8 cellular contexts compared by ENCODE assay signal in genomic region chr2:85826990-85827878, GRCh38.
DNase-seq lines count a peak whose midpoint lies in the region; ATAC-seq and TF ChIP-seq lines count a peak whose summit lies in the region.

No MANE protein-coding gene starts in this region.

- TF ChIP-seq RAD21 in liver (IDR thresholded peaks at IDR 0.05): peak; percentile 90 to 95

- ATAC-seq in HG03175 (IDR thresholded peaks at IDR 0.05; ENCODE audit: unreplicated experiment) (peak; percentile 79), GM18519 (IDR thresholded peaks at IDR 0.05; ENCODE audit: low FRiP score, unreplicated experiment) (no peak)

- 28% methylated on average over 20 of the region's 20 CpGs for WGBS in liver

- no peaks in the 10 kb centered on the region for H3K27me3 ChIP-seq in liver (ENCODE audit: control insufficient read depth in 4 of 4, insufficient read depth in 4 of 4, low read length in 3 of 4)

- TF ChIP-seq CTCF in GM12873 (IDR thresholded peaks at IDR 0.05; ENCODE audit: insufficient read depth, low read depth, low read length, missing control alignments) (peak; percentile 91), choroid plexus epithelial cell (conservative IDR thresholded peaks at IDR 0.05; ENCODE audit: low read depth, low read length) (peak; percentile 88), liver (IDR thresholded peaks at IDR 0.05; ENCODE audit: low read depth, low read length, missing input control) (peak; percentile 80)

- DNase-seq in NCI-H510A treated with DMSO at 0.1 percent for 48 hours (lab: John Stamatoyannopoulos, UW) (peak; percentile 75), choroid plexus epithelial cell (ENCODE audit: low read depth) (peak; percentile 67)
- DNase-seq in activated CD4-positive, alpha-beta T cell treated with anti-CD3 and anti-CD28 coated beads for 4 hours: peak; percentile 79 to 84
- peak; percentile 68 to 78 for DNase-seq in stimulated activated CD4-positive, alpha-beta T cell treated with anti-CD3 and anti-CD28 coated beads, Interleukin-4, amount 100 ng/mL, for 4 hours

- H3K36me3 ChIP-seq in liver (ENCODE audit: control insufficient read depth in 4 of 4, insufficient read depth in 3 of 4, low read depth in 1 of 4, low read length in 3 of 4): no peaks in the 10 kb centered on the region

- peak overlapping the region in 1 of 2 donors; percentile 18 for H3K9ac ChIP-seq in liver (ENCODE audit: low read depth in 1 of 2, low read length in 2 of 2)

- no peaks in the 10 kb centered on the region for H3K9me3 ChIP-seq in liver (ENCODE audit: control insufficient read depth in 4 of 4, low read length in 3 of 4)

- peaks cover 0 to 5% (median 2%) of the 10 kb centered on the region in 4 donors for H3K4me1 ChIP-seq in liver (ENCODE audit: control insufficient read depth in 4 of 4, insufficient read depth in 4 of 4, low read length in 3 of 4)

- H3K4me3 ChIP-seq in choroid plexus epithelial cell (ENCODE audit: low read depth, low read length) (peak overlapping the region; percentile 22), liver (ENCODE audit: low read depth in 1 of 3, low read length in 3 of 3) (peak overlapping the region in 1 of 3 donors; percentile 7)

- H3K27ac ChIP-seq in liver (ENCODE audit: low read depth in 1 of 2, low read length in 2 of 2): no peak overlapping the region

TF ChIP-seq in liver, 16 proteins besides CTCF, POLR2A, EP300 and RAD21:
- TF ChIP-seq HNF4G (IDR thresholded peaks at IDR 0.05): no peak
- no peak for TF ChIP-seq ATF3 (IDR thresholded peaks at IDR 0.05)
- TF ChIP-seq RXRA (IDR thresholded peaks at IDR 0.05): no peak
- no peak for TF ChIP-seq ZBTB33 (IDR thresholded peaks at IDR 0.05)
- TF ChIP-seq TAF1 (conservative IDR thresholded peaks at IDR 0.05): no peak
- TF ChIP-seq MAX (IDR thresholded peaks at IDR 0.05): no peak
- TF ChIP-seq HNF4A (conservative IDR thresholded peaks at IDR 0.05): no peak
- TF ChIP-seq GABPA (IDR thresholded peaks at IDR 0.05 in 1 of 2, conservative IDR thresholded peaks at IDR 0.05 in 1 of 2): no peak
